In the genomic region with DNA sequence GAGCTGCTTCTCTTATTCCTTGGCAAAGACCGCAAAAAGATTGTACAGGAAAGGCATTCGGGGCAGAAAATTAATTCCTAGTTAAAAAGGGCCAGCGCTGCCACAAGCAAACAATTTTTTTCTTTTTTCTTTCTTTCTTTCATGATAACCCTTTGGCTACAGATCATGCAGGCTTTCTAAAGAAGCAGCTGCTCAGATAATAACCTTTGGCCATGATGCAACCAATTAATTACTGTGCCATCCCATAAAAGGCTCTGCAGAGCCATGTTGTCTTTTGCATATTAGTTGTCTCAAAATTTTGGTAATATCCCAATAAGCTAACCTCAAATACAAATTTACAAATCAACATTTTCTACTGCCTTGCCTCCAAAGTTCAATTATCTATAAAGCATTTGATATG, we compare ENCODE assay signal across 20 cellular contexts.
"Had no signal": no experiment of that assay in that cellular context is flagged by ENCODE, and none has a peak within 500 bp of the region (broad histone marks: within the 10 kb centered on the region; RNA-seq: fewer than 3 reads in every experiment).

No MANE protein-coding gene starts in this region.

- DNase-seq: effector CD8-positive, alpha-beta T cell; effector memory CD8-positive, alpha-beta T cell; endodermal cell; erythroblast; esophagus squamous epithelium; foreskin fibroblast; foreskin melanocyte; gastrocnemius medialis; glutamatergic neuron; head of caudate nucleus; heart right ventricle; hippocampal formation; left cardiac atrium; left lung; left ventricle myocardium superior; lower lobe of right lung; mesenchymal stem cell; mucosa of descending colon; naive B cell; naive thymus-derived CD8-positive, alpha-beta T cell had no signal
